In the genomic region with DNA sequence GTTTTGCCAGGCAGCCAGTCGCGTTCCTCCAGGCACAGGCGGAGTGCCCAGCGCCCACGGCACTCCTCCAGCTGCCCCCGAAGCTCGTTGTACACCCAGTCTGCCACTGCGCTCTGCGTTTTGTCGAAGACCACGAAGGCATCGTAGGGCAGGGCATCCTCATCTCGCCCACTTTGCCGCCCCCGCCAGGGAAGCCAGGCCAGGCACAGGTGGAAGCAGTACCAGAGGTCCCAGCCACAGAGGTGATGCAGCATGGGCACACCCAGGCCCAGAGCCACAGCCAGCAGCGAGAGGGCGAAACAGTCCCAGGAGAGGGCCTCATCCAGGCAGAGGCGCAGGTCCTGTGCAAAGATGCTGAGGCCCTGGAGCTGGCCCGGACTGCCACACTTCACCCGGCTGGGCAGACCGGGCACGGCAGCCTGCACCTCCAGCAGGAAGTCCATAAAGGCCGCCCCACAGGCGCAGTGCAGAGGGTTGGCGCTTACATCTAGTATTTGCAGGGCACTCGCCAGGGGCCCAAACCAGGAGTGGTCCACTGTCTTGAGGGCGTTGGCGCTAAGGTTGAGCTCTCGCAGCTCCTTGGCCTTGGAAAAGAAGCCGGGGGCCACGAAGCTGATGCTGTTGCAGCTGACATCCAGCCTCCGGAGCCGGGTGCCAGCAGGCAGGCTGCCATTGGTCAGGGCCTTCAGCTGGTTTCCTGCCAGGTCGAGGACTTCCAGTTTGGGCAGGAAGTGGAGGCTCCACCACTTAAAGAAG, we compare ENCODE assay signal across 13 cellular contexts. TPM values are rescaled to one million over a fixed set of nuclear protein-coding genes. Genes with fewer than 3 reads are reported as not detected.
DNase-seq lines count a peak whose midpoint lies in the region; ATAC-seq and TF ChIP-seq lines count a peak whose summit lies in the region.
"Had no signal": no experiment of that assay in that cellular context is flagged by ENCODE, and none has a peak within 500 bp of the region (broad histone marks: within the 10 kb centered on the region; RNA-seq: fewer than 3 reads in every experiment).

No MANE protein-coding gene starts in this region.

- no peaks in the 10 kb centered on the region for H3K27me3 ChIP-seq in colonic mucosa
- H3K27me3 ChIP-seq: suprapubic skin had no signal

- peak overlapping the region in 2 of 3 donors; percentile 22 to 39 for H3K27ac Mint-ChIP-seq in IgD-negative memory B cell

- peaks cover 2% of the 10 kb centered on the region for H3K36me3 Mint-ChIP-seq in IgD-negative memory B cell

- in situ Hi-C loops in KBM-7 (cut with MboI; ENCODE audit: low pct_unique_long_range_greater_than_20kb, low sequenced_read_pairs): no loop called here

- peaks cover 47 to 64% (median 49%) of the 10 kb centered on the region in 3 donors for H3K4me1 Mint-ChIP-seq in IgD-negative memory B cell

- H3K9me3 ChIP-seq in colonic mucosa: no peaks in the 10 kb centered on the region
- H3K9me3 ChIP-seq: suprapubic skin had no signal

- H3K4me1 ChIP-seq in colonic mucosa: peaks cover 15% of the 10 kb centered on the region

- H3K4me3 ChIP-seq in colonic mucosa: no peak overlapping the region
- H3K4me3 ChIP-seq: suprapubic skin had no signal

- TF ChIP-seq CTCF in colonic mucosa (IDR thresholded peaks at IDR 0.05): no peak

- DNase-seq in T-helper 9 cell: peak; percentile 52
- peak; percentile 58 for DNase-seq in activated naive CD4-positive, alpha-beta T cell treated with anti-CD3 and anti-CD28 coated beads, Interleukin-2, amount 50 U/mL, for 16 hours
- DNase-seq in posterior vena cava (ENCODE audit: low spot score): peak; percentile 81
- DNase-seq in hippocampal formation (lab: John Stamatoyannopoulos, UW): no peak
- DNase-seq in KBM-7: no peak
- no peak for DNase-seq in colonic mucosa
- DNase-seq: DMS153, NCI-H2081 had no signal

- no peaks in the 10 kb centered on the region for H3K9me3 Mint-ChIP-seq in IgD-negative memory B cell
- H3K9me3 Mint-ChIP-seq: neural crest cell had no signal

- no peak overlapping the region for H3K27ac ChIP-seq in colonic mucosa
- H3K27ac ChIP-seq: suprapubic skin had no signal

- intact Hi-C loops in posterior vena cava (cut with DNase I) (loop anchor here in 1 of 2 donors (5.0 kb wide), 2 partner anchors 111 to 126 kb away; no protein-coding TSS in a partner anchor), colonic mucosa (cut with DNase I) (no loop called here)

- no peaks in the 10 kb centered on the region for H3K36me3 ChIP-seq in colonic mucosa
- H3K36me3 ChIP-seq: suprapubic skin had no signal

- peak overlapping the region in 3 of 4 donors; percentile 44 to 78 (median 49) for H3K4me3 Mint-ChIP-seq in IgD-negative memory B cell
- H3K4me3 Mint-ChIP-seq: neural crest cell had no signal

- H3K27me3 Mint-ChIP-seq in IgD-negative memory B cell: peaks cover 2% of the 10 kb centered on the region

- ATAC-seq in GM21515 (IDR thresholded peaks at IDR 0.05; ENCODE audit: unreplicated experiment): no peak

- H3K9ac ChIP-seq in colonic mucosa (ENCODE audit: low read depth in 2 of 2, low read length in 2 of 2): no peak overlapping the region

RNA-seq across cellular contexts. Expression of gene TLR9, which starts 3.7 kb away (rescaled TPM):
- 10.4 TPM for polyA plus RNA-seq in IgD-negative memory B cell
- under 1 TPM; 0.46 to 0.52 TPM for total RNA-seq in posterior vena cava
- total RNA-seq in colonic mucosa: under 1 TPM; 0.25 to 0.27 TPM
- total RNA-seq: HT-29, neural crest cell had no signal

RNA-seq across cellular contexts. Expression of gene TWF2, which starts 17.2 kb away (rescaled TPM):
- 108 TPM for polyA plus RNA-seq in IgD-negative memory B cell
- 10 to 100 TPM; 40.0 to 51.0 TPM for total RNA-seq in posterior vena cava
- total RNA-seq in colonic mucosa: 10 to 100 TPM; 44.2 to 45.0 TPM

RNA-seq across cellular contexts. Expression of gene ALAS1, which starts 23.8 kb away (rescaled TPM):
- polyA plus RNA-seq in IgD-negative memory B cell: 24.8 TPM
- total RNA-seq in posterior vena cava (10 to 100 TPM; 28.5 to 31.4 TPM), colonic mucosa (100 to 1,000 TPM in 1 of 2 donors, 10 to 100 TPM in 1; 90.6 to 103 TPM)

RNA-seq across cellular contexts. Expression of gene PPM1M, which starts 23.8 kb away (rescaled TPM):
- 51.3 TPM for polyA plus RNA-seq in IgD-negative memory B cell
- total RNA-seq in posterior vena cava: 10 to 100 TPM; 21.1 to 28.8 TPM
- 1 to 10 TPM; 5.4 to 8.1 TPM for total RNA-seq in colonic mucosa

RNA-seq across cellular contexts. Expression of gene WDR82, which starts 56.7 kb away (rescaled TPM):
- 55.0 TPM for polyA plus RNA-seq in IgD-negative memory B cell
- total RNA-seq in posterior vena cava: 10 to 100 TPM; 58.4 to 72.6 TPM
- total RNA-seq in colonic mucosa: 10 to 100 TPM; 65.7 to 67.0 TPM

Comparison
In these comparisons a context has a peak if more than half of its experiments do, and no peak if none do; other contexts are left out.
1. DNase-seq: peak in T-helper 9 cell (single experiment), activated naive CD4-positive, alpha-beta T cell treated with anti-CD3 and anti-CD28 coated beads, Interleukin-2, amount 50 U/mL, for 16 hours (single experiment) and posterior vena cava (single experiment); none in hippocampal formation (0 of 2), KBM-7 (single experiment) and colonic mucosa (single experiment).